Comparison of ENCODE assay signal across 8 cellular contexts in genomic region chr19:2944403-2944774, GRCh38. TPM values are rescaled to one million over a fixed set of nuclear protein-coding genes. Genes with fewer than 3 reads are reported as not detected.
A peak's percentile ranks its signal among the peaks of the same experiment; 100 is the strongest.
DNase-seq lines count a peak whose midpoint lies in the region; ATAC-seq and TF ChIP-seq lines count a peak whose summit lies in the region.

No MANE protein-coding gene starts in this region.

- DNase-seq in T-helper 9 cell (peak; percentile 2), left ventricle myocardium inferior (no peak), GM19240 (ENCODE audit: insufficient read length, low spot score) (no peak), EL (no peak), DMS153 treated with DMSO at 0.1 percent for 48 hours (lab: John Stamatoyannopoulos, UW; ENCODE audit: unreplicated experiment) (no peak)

- ATAC-seq in GM19468 (IDR thresholded peaks at IDR 0.05; ENCODE audit: extremely low read depth, unreplicated experiment): peak; percentile 7
- ATAC-seq in GM18511 (IDR thresholded peaks at IDR 0.05; ENCODE audit: unreplicated experiment): no peak

- no peaks in the 10 kb centered on the region for H3K27me3 ChIP-seq in left ventricle myocardium inferior (ENCODE audit: low read depth)
- no peaks in the 10 kb centered on the region for H3K27me3 ChIP-seq in skeletal muscle tissue (ENCODE audit: control insufficient read depth in 3 of 3, insufficient read depth in 3 of 3, low read length in 3 of 3)

- H3K4me1 ChIP-seq in left ventricle myocardium inferior (peaks cover 31% of the 10 kb centered on the region), skeletal muscle tissue (ENCODE audit: control insufficient read depth in 3 of 3, insufficient read depth in 3 of 3, low read length in 3 of 3) (peaks cover 12 to 20% (median 17%) of the 10 kb centered on the region in 3 donors)

- intact Hi-C loops in left ventricle myocardium inferior (cut with micrococcal nuclease): no loop called here

- H3K4me3 ChIP-seq in left ventricle myocardium inferior (peak overlapping the region; percentile 94), skeletal muscle tissue (ENCODE audit: low read length in 3 of 3) (peak overlapping the region; percentile 81 to 94 (median 83))

- no peak for TF ChIP-seq CTCF in left ventricle myocardium inferior (IDR thresholded peaks at IDR 0.05; ENCODE audit: borderline replicate concordance)

- H3K9me3 ChIP-seq in left ventricle myocardium inferior (replicated peaks): no peaks in the 10 kb centered on the region
- no peaks in the 10 kb centered on the region for H3K9me3 ChIP-seq in skeletal muscle tissue (ENCODE audit: control insufficient read depth in 3 of 3, low read length in 3 of 3)

- peak overlapping the region; percentile 88 for H3K27ac ChIP-seq in left ventricle myocardium inferior (replicated peaks)
- peak overlapping the region; percentile 84 for H3K27ac ChIP-seq in skeletal muscle tissue (ENCODE audit: low read depth, low read length)

- peaks cover 4% of the 10 kb centered on the region for H3K36me3 ChIP-seq in left ventricle myocardium inferior
- H3K36me3 ChIP-seq in skeletal muscle tissue (ENCODE audit: control insufficient read depth in 3 of 3, insufficient read depth in 3 of 3, low read length in 3 of 3): peaks cover 2 to 5% (median 3%) of the 10 kb centered on the region in 3 donors

- peak overlapping the region; percentile 86 to 91 (median 89) for H3K9ac ChIP-seq in skeletal muscle tissue (ENCODE audit: low read depth in 1 of 3, low read length in 3 of 3)

RNA-seq across cellular contexts. Expression of gene ZNF77, which starts 0.4 kb away (rescaled TPM):
- total RNA-seq in left ventricle myocardium inferior (1.6 TPM), skeletal muscle tissue (8.4 TPM)

RNA-seq across cellular contexts. Expression of gene TLE6, which starts 33.0 kb away (rescaled TPM):
- total RNA-seq in left ventricle myocardium inferior (1.3 TPM), skeletal muscle tissue (not detected)

RNA-seq across cellular contexts. Expression of gene ZNF57, which starts 43.7 kb away (rescaled TPM):
- total RNA-seq in left ventricle myocardium inferior (3.2 TPM), skeletal muscle tissue (4.2 TPM)
